8 cellular contexts compared by ENCODE assay signal in genomic region chr12:9648701-9649531, GRCh38. TPM values are rescaled to one million over a fixed set of nuclear protein-coding genes. Genes with fewer than 3 reads are reported as not detected.
DNase-seq lines count a peak whose midpoint lies in the region; ATAC-seq and FAIRE-seq lines count a peak whose summit lies in the region.

No MANE protein-coding gene starts in this region.

- WGBS in iPS DF 6.9 (ENCODE audit: insufficient coverage, insufficient read length): no CpG with 5 or more reads among the region's 13 CpGs

- no peak overlapping the region for H3K27ac ChIP-seq in iPS DF 6.9 (ENCODE audit: low read length)

- FAIRE-seq in urothelium cell line (lab: Jason Lieb, UNC): no peak

- H3K4me3 Mint-ChIP-seq in activated naive CD4-positive, alpha-beta T cell treated with anti-CD3 and anti-CD28 coated beads for 36 hours: peak overlapping the region; percentile 95
- peak overlapping the region; percentile 93 for H3K4me3 Mint-ChIP-seq in activated naive CD4-positive, alpha-beta T cell treated with anti-CD3 and anti-CD28 coated beads, Interleukin-2, amount 10 ng/mL, durations not matched to agents 7 days and 5 days
- peak overlapping the region; percentile 90 to 92 for H3K4me3 Mint-ChIP-seq in stimulated activated naive B cell treated with anti-CD40 and anti-IgM and Interleukin-4, amounts not matched to agents 10 μg/mL and 1 μg/mL and 100 μg/mL, for 72 hours

- no peaks in the 10 kb centered on the region for H3K27me3 Mint-ChIP-seq in activated naive CD4-positive, alpha-beta T cell treated with anti-CD3 and anti-CD28 coated beads for 36 hours (ENCODE audit: low read depth)
- peaks cover 10% of the 10 kb centered on the region for H3K27me3 Mint-ChIP-seq in activated naive CD4-positive, alpha-beta T cell treated with anti-CD3 and anti-CD28 coated beads, Interleukin-2, amount 10 ng/mL, durations not matched to agents 7 days and 5 days
- H3K27me3 Mint-ChIP-seq in stimulated activated naive B cell treated with anti-CD40 and anti-IgM and Interleukin-4, amounts not matched to agents 10 μg/mL and 1 μg/mL and 100 μg/mL, for 72 hours: no peaks in the 10 kb centered on the region

- peak; percentile 40 for DNase-seq in activated naive CD4-positive, alpha-beta T cell treated with anti-CD3 and anti-CD28 coated beads for 36 hours
- DNase-seq in activated naive CD4-positive, alpha-beta T cell (lab: John Stamatoyannopoulos, UW): no peak
- no peak for DNase-seq in activated naive CD4-positive, alpha-beta T cell treated with anti-CD3 and anti-CD28 coated beads, Interleukin-2, amount 10 ng/mL, durations not matched to agents 7 days and 5 days
- DNase-seq in iPS DF 6.9 (ENCODE audit: low read depth, low spot score): no peak
- DNase-seq in stimulated activated naive B cell treated with anti-CD40 and anti-IgM and Interleukin-4, amounts not matched to agents 10 μg/mL and 1 μg/mL and 100 μg/mL, for 72 hours: no peak
- no peak for DNase-seq in urothelium cell line (ENCODE audit: low spot score)
- DNase-seq in AG20443 (ENCODE audit: low spot score): no peak

- H3K27ac Mint-ChIP-seq in activated naive CD4-positive, alpha-beta T cell treated with anti-CD3 and anti-CD28 coated beads for 36 hours: peak overlapping the region; percentile 99
- H3K27ac Mint-ChIP-seq in activated naive CD4-positive, alpha-beta T cell treated with anti-CD3 and anti-CD28 coated beads, Interleukin-2, amount 10 ng/mL, durations not matched to agents 7 days and 5 days: peak overlapping the region; percentile 96
- H3K27ac Mint-ChIP-seq in stimulated activated naive B cell treated with anti-CD40 and anti-IgM and Interleukin-4, amounts not matched to agents 10 μg/mL and 1 μg/mL and 100 μg/mL, for 72 hours: peak overlapping the region; percentile 97

- no peaks in the 10 kb centered on the region for H3K36me3 ChIP-seq in iPS DF 6.9 (ENCODE audit: control insufficient read depth, insufficient read depth, low read length)

- H3K27me3 ChIP-seq in iPS DF 6.9 (ENCODE audit: control insufficient read depth, insufficient read depth, low read length): no peaks in the 10 kb centered on the region

- peaks cover 47% of the 10 kb centered on the region for H3K4me1 Mint-ChIP-seq in activated naive CD4-positive, alpha-beta T cell treated with anti-CD3 and anti-CD28 coated beads for 36 hours (ENCODE audit: low read depth)
- H3K4me1 Mint-ChIP-seq in activated naive CD4-positive, alpha-beta T cell treated with anti-CD3 and anti-CD28 coated beads, Interleukin-2, amount 10 ng/mL, durations not matched to agents 7 days and 5 days: peaks cover 61% of the 10 kb centered on the region
- H3K4me1 Mint-ChIP-seq in stimulated activated naive B cell treated with anti-CD40 and anti-IgM and Interleukin-4, amounts not matched to agents 10 μg/mL and 1 μg/mL and 100 μg/mL, for 72 hours: peaks cover 32 to 55% of the 10 kb centered on the region in 2 donors

- H3K36me3 Mint-ChIP-seq in activated naive CD4-positive, alpha-beta T cell treated with anti-CD3 and anti-CD28 coated beads for 36 hours (ENCODE audit: low read depth): peaks cover 71% of the 10 kb centered on the region
- peaks cover 54% of the 10 kb centered on the region for H3K36me3 Mint-ChIP-seq in activated naive CD4-positive, alpha-beta T cell treated with anti-CD3 and anti-CD28 coated beads, Interleukin-2, amount 10 ng/mL, durations not matched to agents 7 days and 5 days
- peaks cover 22 to 39% of the 10 kb centered on the region in 2 donors for H3K36me3 Mint-ChIP-seq in stimulated activated naive B cell treated with anti-CD40 and anti-IgM and Interleukin-4, amounts not matched to agents 10 μg/mL and 1 μg/mL and 100 μg/mL, for 72 hours

- ATAC-seq in stimulated activated naive B cell treated with anti-CD40 and anti-IgM and Interleukin-4, amounts not matched to agents 10 μg/mL and 1 μg/mL and 100 μg/mL, for 72 hours (replicated peaks): peak; percentile 7 to 13
- no peak for ATAC-seq in GM21528 (IDR thresholded peaks at IDR 0.05; ENCODE audit: low FRiP score, unreplicated experiment)

- no peaks in the 10 kb centered on the region for H3K9me3 ChIP-seq in iPS DF 6.9 (ENCODE audit: control insufficient read depth, insufficient read depth, low read length)

- peaks cover 2% of the 10 kb centered on the region; the same call in 1 of the 2 replicates for H3K4me1 ChIP-seq in iPS DF 6.9 (ENCODE audit: control insufficient read depth, insufficient read depth, low read length)

- H3K9me3 Mint-ChIP-seq in activated naive CD4-positive, alpha-beta T cell treated with anti-CD3 and anti-CD28 coated beads for 36 hours: peaks cover 12% of the 10 kb centered on the region
- peaks cover 13% of the 10 kb centered on the region for H3K9me3 Mint-ChIP-seq in activated naive CD4-positive, alpha-beta T cell treated with anti-CD3 and anti-CD28 coated beads, Interleukin-2, amount 10 ng/mL, durations not matched to agents 7 days and 5 days
- H3K9me3 Mint-ChIP-seq in stimulated activated naive B cell treated with anti-CD40 and anti-IgM and Interleukin-4, amounts not matched to agents 10 μg/mL and 1 μg/mL and 100 μg/mL, for 72 hours: peaks cover 7 to 8% of the 10 kb centered on the region in 2 donors

- intact Hi-C loops in activated naive CD4-positive, alpha-beta T cell treated with anti-CD3 and anti-CD28 coated beads for 36 hours (cut with micrococcal nuclease): loop anchor here (5.0 to 10.0 kb wide), 2 partner anchors 33 to 1076 kb away; partner anchors contain the start of gene YBX3

- CTCF ChIA-PET in activated naive CD4-positive, alpha-beta T cell treated with anti-CD3 and anti-CD28 coated beads for 36 hours (lab: Charles Lee): interaction anchor here (1.2 to 2.4 kb wide), 5 partner anchors 17 to 94 kb away, joined by 4 to 15 read pairs (median 5); partner anchors contain the start of gene CLEC2D
- CTCF ChIA-PET in activated naive CD4-positive, alpha-beta T cell treated with anti-CD3 and anti-CD28 coated beads, Interleukin-2, amount 10 ng/mL, durations not matched to agents 7 days and 5 days (lab: Charles Lee): interaction anchor here (1.4 to 3.6 kb wide), 4 partner anchors 21 to 94 kb away, joined by 5 to 12 read pairs (median 9); partner anchors contain the start of gene CLEC2D

- H3K4me3 ChIP-seq in iPS DF 6.9 (ENCODE audit: low read length): peak overlapping the region; percentile 52; the same call in 1 of the 2 replicates

RNA-seq across cellular contexts. Expression of gene CLEC2D, which starts 20.6 kb away (rescaled TPM):
- 100 to 1,000 TPM; 176 to 184 TPM for total RNA-seq in activated naive CD4-positive, alpha-beta T cell treated with anti-CD3 and anti-CD28 coated beads for 36 hours

RNA-seq across cellular contexts. Expression of gene KLRB1, which starts 41.2 kb away (rescaled TPM):
- under 1 TPM in 1 of 2 experiments, not detected in 1; 0.25 TPM for total RNA-seq in activated naive CD4-positive, alpha-beta T cell treated with anti-CD3 and anti-CD28 coated beads for 36 hours
